ENCODE assay signal across 9 cellular contexts in genomic region chr2:57376985-57377384, GRCh38.
DNase-seq lines count a peak whose midpoint lies in the region; ATAC-seq and TF ChIP-seq lines count a peak whose summit lies in the region.
"Had no signal": no experiment of that assay in that cellular context is flagged by ENCODE, and none has a peak within 500 bp of the region (broad histone marks: within the 10 kb centered on the region; RNA-seq: fewer than 3 reads in every experiment).

No MANE protein-coding gene starts in this region.

- no peak overlapping the region for H3K27ac ChIP-seq in adrenal gland
- H3K27ac ChIP-seq: SJSA1 had no signal

- no peaks in the 10 kb centered on the region for H3K9me3 ChIP-seq in adrenal gland (replicated peaks in 1 of 3)
- H3K9me3 ChIP-seq: SJSA1 had no signal

- ATAC-seq in HG03469 (IDR thresholded peaks at IDR 0.05; ENCODE audit: unreplicated experiment) (no peak), HG02981 (IDR thresholded peaks at IDR 0.05; ENCODE audit: unreplicated experiment) (no peak)

- DNase-seq in GM10248 (ENCODE audit: extremely low spot score) (no peak), LNCaP clone FGC (ENCODE audit: low read depth) (peak; percentile 0), adrenal gland (no peak), midbrain (lab: John Stamatoyannopoulos, UW) (peak; percentile 17), 8988T (no peak)
- DNase-seq in activated CD8-positive, alpha-beta memory T cell treated with anti-CD3 and anti-CD28 coated beads, Interleukin-2, amount 50 U/mL, for 48 hours: no peak

- POLR2A ChIA-PET in GM10248 (lab: Yijun Ruan, JAX): no interaction called here

- intact Hi-C loops in adrenal gland (cut with DNase I): loop anchor here in 1 of 2 donors (10.0 kb wide), 1 partner anchor 118 kb away; no protein-coding TSS in a partner anchor

- CTCF ChIA-PET in GM10248 (lab: Yijun Ruan, JAX): interaction anchor here (0.7 kb wide), 1 partner anchor 121 kb away, joined by 3 read pairs; no protein-coding TSS in a partner anchor

- 30 to 69% (median 54%) methylated on average over 1 of the region's 1 CpG for WGBS in adrenal gland, 4 donors

- H3K4me3 ChIP-seq in LNCaP clone FGC (ENCODE audit: low read depth, low read length) (no peak overlapping the region), adrenal gland (no peak overlapping the region)
- H3K4me3 ChIP-seq: SJSA1 had no signal

- H3K36me3 ChIP-seq in adrenal gland (replicated peaks in 1 of 2): no peaks in the 10 kb centered on the region
- H3K36me3 ChIP-seq: SJSA1 had no signal

- TF ChIP-seq POLR2A in adrenal gland (IDR thresholded peaks at IDR 0.05): no peak

- H3K4me1 ChIP-seq in adrenal gland (replicated peaks in 1 of 2): no peaks in the 10 kb centered on the region

- H3K27me3 ChIP-seq in adrenal gland: no peaks in the 10 kb centered on the region
- H3K27me3 ChIP-seq: SJSA1 had no signal

- TF ChIP-seq CTCF in GM10248 (IDR thresholded peaks at IDR 0.05; ENCODE audit: control extremely low read depth, extremely low read depth, low read depth, missing control alignments) (peak; percentile 30), LNCaP clone FGC (IDR thresholded peaks at IDR 0.05; ENCODE audit: control insufficient read depth, extremely low read depth, insufficient read depth) (peak; percentile 41; the same call in 1 of the 2 replicates), adrenal gland (IDR thresholded peaks at IDR 0.05) (peak in 4 of 6 experiments; percentile 13 to 41 (median 36))

Comparison
In these comparisons a context has a peak if more than half of its experiments do, and no peak if none do; other contexts are left out.
1. DNase-seq: peak in LNCaP clone FGC (single experiment) and midbrain (single experiment); none in GM10248 (single experiment), adrenal gland (0 of 7), 8988T (single experiment) and activated CD8-positive, alpha-beta memory T cell treated with anti-CD3 and anti-CD28 coated beads, Interleukin-2, amount 50 U/mL, for 48 hours (single experiment).
2. Peak in every context shown above with its lines, with median percentiles within 50 percentile points of each other: CTCF ChIP-seq.